In the genomic region with DNA sequence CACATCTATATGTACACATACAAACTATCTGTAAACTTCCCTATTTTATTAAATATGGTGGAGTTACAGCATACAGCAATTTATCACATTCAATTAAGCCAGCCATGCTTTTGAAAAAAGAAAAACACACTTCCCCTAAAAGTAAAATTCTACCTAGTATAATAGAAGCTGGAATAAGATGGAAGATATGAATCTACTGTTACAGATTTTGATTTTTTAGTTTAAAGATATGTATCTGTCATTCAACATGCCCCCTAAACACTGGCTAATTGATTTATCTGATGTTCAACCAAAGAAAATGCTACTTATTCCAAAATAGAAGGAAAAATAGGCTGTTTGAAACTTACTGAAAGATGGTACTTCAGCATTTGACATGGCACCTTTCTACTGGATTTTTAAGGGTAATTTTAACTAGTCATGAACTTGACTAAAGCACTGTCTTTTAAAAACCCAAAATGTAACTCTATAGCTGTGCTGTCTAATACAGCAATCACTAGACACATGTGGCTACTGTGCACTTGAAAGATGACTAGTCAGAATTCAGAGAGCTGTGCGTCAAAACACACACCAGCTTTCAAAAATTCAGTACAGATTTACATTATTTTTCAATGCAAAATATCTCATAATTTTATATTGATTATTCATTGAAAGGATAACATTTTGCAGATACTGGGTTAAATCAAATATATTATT, we compare ENCODE assay signal across 25 cellular contexts.
DNase-seq lines count a peak whose midpoint lies in the region; ATAC-seq, FAIRE-seq and TF ChIP-seq lines count a peak whose summit lies in the region.
"Had no signal": no experiment of that assay in that cellular context is flagged by ENCODE, and none has a peak within 500 bp of the region (broad histone marks: within the 10 kb centered on the region; RNA-seq: fewer than 3 reads in every experiment).

No MANE protein-coding gene starts in this region.

- TF ChIP-seq CTCF in HEK293 (tag by site-specific recombination; IDR thresholded peaks at IDR 0.05): no peak

- no peak overlapping the region for H3K4me3 Mint-ChIP-seq in activated naive CD4-positive, alpha-beta T cell treated with anti-CD3 and anti-CD28 coated beads, Interleukin-2, amount 50 U/mL, for 24 hours
- H3K4me3 Mint-ChIP-seq in activated naive CD4-positive, alpha-beta T cell treated with anti-CD3 and anti-CD28 coated beads, Interleukin-2, amount 10 ng/mL, durations not matched to agents 7 days and 5 days: no peak overlapping the region
- H3K4me3 Mint-ChIP-seq: B cell; CD4-positive, alpha-beta T cell; CD8-positive, alpha-beta T cell had no signal

- peaks cover 52% of the 10 kb centered on the region for H3K4me1 Mint-ChIP-seq in activated naive CD4-positive, alpha-beta T cell treated with anti-CD3 and anti-CD28 coated beads, Interleukin-2, amount 50 U/mL, for 24 hours
- no peaks in the 10 kb centered on the region for H3K4me1 Mint-ChIP-seq in activated naive CD4-positive, alpha-beta T cell treated with anti-CD3 and anti-CD28 coated beads, Interleukin-2, amount 10 ng/mL, durations not matched to agents 7 days and 5 days

- H3K9me3 ChIP-seq in HEK293 (ENCODE audit: control insufficient read depth, insufficient read depth, low read depth, low read length) (no peaks in the 10 kb centered on the region), subcutaneous abdominal adipose tissue (ENCODE audit: control insufficient read depth in 5 of 5, low read length in 5 of 5) (no peaks in the 10 kb centered on the region)
- H3K9me3 ChIP-seq: A549 had no signal

- no peak overlapping the region for H3K9ac ChIP-seq in subcutaneous abdominal adipose tissue (ENCODE audit: low read length in 5 of 5)
- H3K9ac ChIP-seq: BLaER1 treated with 17β-estradiol and CSF1 and Interleukin-3, amounts not matched to agents 10 nM and 100 nM had no signal

- peaks cover 4% of the 10 kb centered on the region for H3K9me3 Mint-ChIP-seq in activated naive CD4-positive, alpha-beta T cell treated with anti-CD3 and anti-CD28 coated beads, Interleukin-2, amount 50 U/mL, for 24 hours
- no peaks in the 10 kb centered on the region for H3K9me3 Mint-ChIP-seq in activated naive CD4-positive, alpha-beta T cell treated with anti-CD3 and anti-CD28 coated beads, Interleukin-2, amount 10 ng/mL, durations not matched to agents 7 days and 5 days
- H3K9me3 Mint-ChIP-seq: CD8-positive, alpha-beta T cell had no signal

- no peak overlapping the region for H3K27ac ChIP-seq in HEK293 (ENCODE audit: extremely low read depth, low read depth, low read length)
- H3K27ac ChIP-seq in subcutaneous abdominal adipose tissue (ENCODE audit: low read depth, low read length): peak overlapping the region; percentile 45
- H3K27ac ChIP-seq: 22Rv1, A549, C4-2B had no signal

- H3K4me1 ChIP-seq in HEK293 (ENCODE audit: control insufficient read depth, insufficient read depth, low read length): peaks cover 2% of the 10 kb centered on the region; the same call in 1 of the 2 replicates
- H3K4me1 ChIP-seq in subcutaneous abdominal adipose tissue (ENCODE audit: control insufficient read depth in 5 of 5, insufficient read depth in 5 of 5, low read length in 5 of 5): peaks cover 0 to 3% (median 0%) of the 10 kb centered on the region in 5 donors

- no peaks in the 10 kb centered on the region for H3K27me3 Mint-ChIP-seq in activated naive CD4-positive, alpha-beta T cell treated with anti-CD3 and anti-CD28 coated beads, Interleukin-2, amount 50 U/mL, for 24 hours
- no peaks in the 10 kb centered on the region for H3K27me3 Mint-ChIP-seq in activated naive CD4-positive, alpha-beta T cell treated with anti-CD3 and anti-CD28 coated beads, Interleukin-2, amount 10 ng/mL, durations not matched to agents 7 days and 5 days
- H3K27me3 Mint-ChIP-seq: B cell; CD4-positive, alpha-beta T cell had no signal

- peaks cover 27% of the 10 kb centered on the region for H3K36me3 Mint-ChIP-seq in activated naive CD4-positive, alpha-beta T cell treated with anti-CD3 and anti-CD28 coated beads, Interleukin-2, amount 50 U/mL, for 24 hours
- peaks cover 21% of the 10 kb centered on the region for H3K36me3 Mint-ChIP-seq in activated naive CD4-positive, alpha-beta T cell treated with anti-CD3 and anti-CD28 coated beads, Interleukin-2, amount 10 ng/mL, durations not matched to agents 7 days and 5 days

- peak overlapping the region; percentile 51 for H3K27ac Mint-ChIP-seq in activated naive CD4-positive, alpha-beta T cell treated with anti-CD3 and anti-CD28 coated beads, Interleukin-2, amount 50 U/mL, for 24 hours
- no peak overlapping the region for H3K27ac Mint-ChIP-seq in activated naive CD4-positive, alpha-beta T cell treated with anti-CD3 and anti-CD28 coated beads, Interleukin-2, amount 10 ng/mL, durations not matched to agents 7 days and 5 days
- H3K27ac Mint-ChIP-seq: B cell; CD4-positive, alpha-beta T cell; CD8-positive, alpha-beta T cell had no signal

- H3K4me3 ChIP-seq in HEK293 (ENCODE audit: low read depth, low read length) (no peak overlapping the region), subcutaneous abdominal adipose tissue (ENCODE audit: low read depth in 1 of 5, low read length in 5 of 5) (no peak overlapping the region)
- H3K4me3 ChIP-seq: A549; BLaER1 treated with 17β-estradiol and CSF1 and Interleukin-3, amounts not matched to agents 10 nM and 100 nM; GM12878 had no signal

- peaks cover 0 to 7% of the 10 kb centered on the region in 2 experiments; a peak in 1 of 3 replicates for H3K36me3 ChIP-seq in HEK293 (ENCODE audit: control insufficient read depth in 2 of 2, insufficient read depth in 1 of 2, low read length in 2 of 2)
- peaks cover 10 to 22% (median 15%) of the 10 kb centered on the region in 5 donors for H3K36me3 ChIP-seq in subcutaneous abdominal adipose tissue (ENCODE audit: control insufficient read depth in 5 of 5, insufficient read depth in 5 of 5, low read length in 5 of 5)

- no peak for ATAC-seq in HG02981 (IDR thresholded peaks at IDR 0.05; ENCODE audit: unreplicated experiment)
- ATAC-seq in GM21515 (IDR thresholded peaks at IDR 0.05; ENCODE audit: unreplicated experiment): no peak
- ATAC-seq: A549; CD8-positive, alpha-beta T cell; GM12878 had no signal

- CTCF ChIA-PET in activated naive CD4-positive, alpha-beta T cell treated with anti-CD3 and anti-CD28 coated beads, Interleukin-2, amount 10 ng/mL, durations not matched to agents 7 days and 5 days (lab: Charles Lee): no interaction called here
- CTCF ChIA-PET in HEK293 (lab: Yijun Ruan, JAX): no interaction called here

- peak; percentile 13 for FAIRE-seq in islet of Langerhans (lab: Jason Lieb, UNC)
- FAIRE-seq: A549, GM12878 had no signal

- DNase-seq in activated naive CD4-positive, alpha-beta T cell treated with anti-CD3 and anti-CD28 coated beads, Interleukin-2, amount 10 ng/mL, durations not matched to agents 7 days and 5 days: no peak
- no peak for DNase-seq in COLO668 (lab: John Stamatoyannopoulos, UW; ENCODE audit: unreplicated experiment)
- DNase-seq: AML-193; CD4-positive, alpha-beta T cell; CD8-positive, alpha-beta T cell; COR-L47; DMS 273 treated with DMSO at 0.1 percent for 48 hours; DMS153; DMS53; DMS79; DND-41; EL; GDM1 had no signal

- H3K27me3 ChIP-seq in subcutaneous abdominal adipose tissue (ENCODE audit: control insufficient read depth in 5 of 5, insufficient read depth in 4 of 5, low read length in 5 of 5): no peaks in the 10 kb centered on the region
- H3K27me3 ChIP-seq: BLaER1 treated with 17β-estradiol and CSF1 and Interleukin-3, amounts not matched to agents 10 nM and 100 nM had no signal

- POLR2A ChIA-PET in HEK293 (lab: Yijun Ruan, JAX): interaction anchor here (0.8 kb wide), 1 partner anchor 26 kb away, joined by 3 read pairs; no protein-coding TSS in a partner anchor

TF ChIP-seq in HEK293, 187 proteins besides CTCF, POLR2A, EP300 and RAD21:
- TF ChIP-seq ZFP37 (tag by site-specific recombination; IDR thresholded peaks at IDR 0.05) (no peak), ZNF558 (tag by site-specific recombination; IDR thresholded peaks at IDR 0.05) (peak; percentile 93), ZBTB1 (tag by site-specific recombination; IDR thresholded peaks at IDR 0.05) (no peak), GLIS1 (tag by site-specific recombination; IDR thresholded peaks at IDR 0.05) (no peak)
- TF ChIP-seq, protein P1, sequence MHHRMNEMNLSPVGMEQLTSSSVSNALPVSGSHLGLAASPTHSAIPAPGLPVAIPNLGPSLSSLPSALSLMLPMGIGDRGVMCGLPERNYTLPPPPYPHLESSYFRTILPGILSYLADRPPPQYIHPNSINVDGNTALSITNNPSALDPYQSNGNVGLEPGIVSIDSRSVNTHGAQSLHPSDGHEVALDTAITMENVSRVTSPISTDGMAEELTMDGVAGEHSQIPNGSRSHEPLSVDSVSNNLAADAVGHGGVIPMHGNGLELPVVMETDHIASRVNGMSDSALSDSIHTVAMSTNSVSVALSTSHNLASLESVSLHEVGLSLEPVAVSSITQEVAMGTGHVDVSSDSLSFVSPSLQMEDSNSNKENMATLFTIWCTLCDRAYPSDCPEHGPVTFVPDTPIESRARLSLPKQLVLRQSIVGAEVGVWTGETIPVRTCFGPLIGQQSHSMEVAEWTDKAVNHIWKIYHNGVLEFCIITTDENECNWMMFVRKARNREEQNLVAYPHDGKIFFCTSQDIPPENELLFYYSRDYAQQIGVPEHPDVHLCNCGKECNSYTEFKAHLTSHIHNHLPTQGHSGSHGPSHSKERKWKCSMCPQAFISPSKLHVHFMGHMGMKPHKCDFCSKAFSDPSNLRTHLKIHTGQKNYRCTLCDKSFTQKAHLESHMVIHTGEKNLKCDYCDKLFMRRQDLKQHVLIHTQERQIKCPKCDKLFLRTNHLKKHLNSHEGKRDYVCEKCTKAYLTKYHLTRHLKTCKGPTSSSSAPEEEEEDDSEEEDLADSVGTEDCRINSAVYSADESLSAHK (tag by site-specific recombination; IDR thresholded peaks at IDR 0.05): no peak
- TF ChIP-seq, protein P2, sequence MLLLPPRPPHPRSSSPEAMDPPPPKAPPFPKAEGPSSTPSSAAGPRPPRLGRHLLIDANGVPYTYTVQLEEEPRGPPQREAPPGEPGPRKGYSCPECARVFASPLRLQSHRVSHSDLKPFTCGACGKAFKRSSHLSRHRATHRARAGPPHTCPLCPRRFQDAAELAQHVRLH (tag by site-specific recombination; IDR thresholded peaks at IDR 0.05): no peak
- TF ChIP-seq, protein P3, sequence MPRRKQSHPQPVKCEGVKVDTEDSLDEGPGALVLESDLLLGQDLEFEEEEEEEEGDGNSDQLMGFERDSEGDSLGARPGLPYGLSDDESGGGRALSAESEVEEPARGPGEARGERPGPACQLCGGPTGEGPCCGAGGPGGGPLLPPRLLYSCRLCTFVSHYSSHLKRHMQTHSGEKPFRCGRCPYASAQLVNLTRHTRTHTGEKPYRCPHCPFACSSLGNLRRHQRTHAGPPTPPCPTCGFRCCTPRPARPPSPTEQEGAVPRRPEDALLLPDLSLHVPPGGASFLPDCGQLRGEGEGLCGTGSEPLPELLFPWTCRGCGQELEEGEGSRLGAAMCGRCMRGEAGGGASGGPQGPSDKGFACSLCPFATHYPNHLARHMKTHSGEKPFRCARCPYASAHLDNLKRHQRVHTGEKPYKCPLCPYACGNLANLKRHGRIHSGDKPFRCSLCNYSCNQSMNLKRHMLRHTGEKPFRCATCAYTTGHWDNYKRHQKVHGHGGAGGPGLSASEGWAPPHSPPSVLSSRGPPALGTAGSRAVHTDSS (tag by site-specific recombination; IDR thresholded peaks at IDR 0.05): no peak
